In genomic region chr9:21311888-21312287, GRCh38 we compare ENCODE assay signal across 21 cellular contexts.
"Had no signal": no experiment of that assay in that cellular context is flagged by ENCODE, and none has a peak within 500 bp of the region (broad histone marks: within the 10 kb centered on the region; RNA-seq: fewer than 3 reads in every experiment).

No MANE protein-coding gene starts in this region.

- H3K9me3 Mint-ChIP-seq: activated CD4-positive, alpha-beta memory T cell treated with anti-CD3 and anti-CD28 coated beads for 36 hours; activated naive CD4-positive, alpha-beta T cell treated with anti-CD3 and anti-CD28 coated beads, Interleukin-2, amount 50 U/mL, for 72 hours; activated T-helper 1 cell treated with anti-CD3 and anti-CD28 coated beads, Interleukin-12 subunit alpha, Interleukin-12 subunit beta, Interleukin-2, Interleukin-4 antibody, amounts not matched to agents 30 ng/mL and 10 ng/mL and 1 ng/mL, durations not matched to agents 14 hours and 24 hours and 36 hours; effector memory CD8-positive, alpha-beta T cell; T-helper 2 cell treated with Interferon-gamma antibody and Interleukin-4, amounts not matched to agents 5 μg/mL and 100 μg/mL, for 36 hours had no signal

- H3K4me3 Mint-ChIP-seq: activated CD4-positive, alpha-beta memory T cell treated with anti-CD3 and anti-CD28 coated beads for 36 hours; activated T-helper 1 cell treated with anti-CD3 and anti-CD28 coated beads, Interleukin-12 subunit alpha, Interleukin-12 subunit beta, Interleukin-2, Interleukin-4 antibody, amounts not matched to agents 30 ng/mL and 10 ng/mL and 1 ng/mL, durations not matched to agents 14 hours and 24 hours and 36 hours; effector memory CD8-positive, alpha-beta T cell; mesothelial cell of epicardium; nephron progenitor cell; T-helper 2 cell treated with Interferon-gamma antibody and Interleukin-4, amounts not matched to agents 5 μg/mL and 100 μg/mL, for 36 hours had no signal

- H3K36me3 ChIP-seq: adrenal gland, lower lobe of right lung, ovary, upper lobe of right lung had no signal

- H3K9me3 ChIP-seq: adrenal gland, lower lobe of right lung, ovary, upper lobe of right lung had no signal

- H3K4me1 Mint-ChIP-seq: mesothelial cell of epicardium, nephron progenitor cell had no signal

- H3K27ac ChIP-seq: adrenal gland, lower lobe of right lung, ovary, upper lobe of right lung had no signal

- H3K27me3 ChIP-seq: adrenal gland, ovary had no signal

- ATAC-seq: activated naive CD4-positive, alpha-beta T cell treated with anti-CD3 and anti-CD28 coated beads, Interleukin-2, amount 50 U/mL, for 72 hours; effector memory CD8-positive, alpha-beta T cell; lower lobe of right lung; sciatic nerve; upper lobe of right lung had no signal

- H3K27ac Mint-ChIP-seq: activated CD4-positive, alpha-beta memory T cell treated with anti-CD3 and anti-CD28 coated beads for 36 hours; activated naive CD4-positive, alpha-beta T cell treated with anti-CD3 and anti-CD28 coated beads, Interleukin-2, amount 50 U/mL, for 72 hours; activated T-helper 1 cell treated with anti-CD3 and anti-CD28 coated beads, Interleukin-12 subunit alpha, Interleukin-12 subunit beta, Interleukin-2, Interleukin-4 antibody, amounts not matched to agents 30 ng/mL and 10 ng/mL and 1 ng/mL, durations not matched to agents 14 hours and 24 hours and 36 hours; effector memory CD8-positive, alpha-beta T cell; mesothelial cell of epicardium; nephron progenitor cell; T-helper 2 cell treated with Interferon-gamma antibody and Interleukin-4, amounts not matched to agents 5 μg/mL and 100 μg/mL, for 36 hours had no signal

- FAIRE-seq: TTC549 had no signal

- H3K4me3 ChIP-seq: adrenal gland, lower lobe of right lung, ovary, smooth muscle cell, upper lobe of right lung had no signal

- H3K4me1 ChIP-seq: adrenal gland, lower lobe of right lung, upper lobe of right lung had no signal

- DNase-seq: activated CD4-positive, alpha-beta memory T cell treated with anti-CD3 and anti-CD28 coated beads for 36 hours; activated CD4-positive, alpha-beta T cell treated with anti-CD3 and anti-CD28 coated beads for 4 hours; activated gamma-delta T cell treated with Interleukin-2 at 50 U/mL for 16 hours; activated T-cell treated with anti-CD3 and anti-CD28 coated beads for 4 hours; adrenal gland; effector memory CD8-positive, alpha-beta T cell; foreskin fibroblast; hippocampal formation; islet precursor cell; lower lobe of right lung; nephron progenitor cell; ovary; stimulated activated CD4-positive, alpha-beta T cell treated with anti-CD3 and anti-CD28 coated beads, Interleukin-4, amount 100 ng/mL, for 1 hour; upper lobe of right lung had no signal

- H3K36me3 Mint-ChIP-seq: activated CD4-positive, alpha-beta memory T cell treated with anti-CD3 and anti-CD28 coated beads for 36 hours; activated naive CD4-positive, alpha-beta T cell treated with anti-CD3 and anti-CD28 coated beads, Interleukin-2, amount 50 U/mL, for 72 hours; mesothelial cell of epicardium had no signal
